Comparison of ENCODE assay signal across 17 cellular contexts in the genomic region with DNA sequence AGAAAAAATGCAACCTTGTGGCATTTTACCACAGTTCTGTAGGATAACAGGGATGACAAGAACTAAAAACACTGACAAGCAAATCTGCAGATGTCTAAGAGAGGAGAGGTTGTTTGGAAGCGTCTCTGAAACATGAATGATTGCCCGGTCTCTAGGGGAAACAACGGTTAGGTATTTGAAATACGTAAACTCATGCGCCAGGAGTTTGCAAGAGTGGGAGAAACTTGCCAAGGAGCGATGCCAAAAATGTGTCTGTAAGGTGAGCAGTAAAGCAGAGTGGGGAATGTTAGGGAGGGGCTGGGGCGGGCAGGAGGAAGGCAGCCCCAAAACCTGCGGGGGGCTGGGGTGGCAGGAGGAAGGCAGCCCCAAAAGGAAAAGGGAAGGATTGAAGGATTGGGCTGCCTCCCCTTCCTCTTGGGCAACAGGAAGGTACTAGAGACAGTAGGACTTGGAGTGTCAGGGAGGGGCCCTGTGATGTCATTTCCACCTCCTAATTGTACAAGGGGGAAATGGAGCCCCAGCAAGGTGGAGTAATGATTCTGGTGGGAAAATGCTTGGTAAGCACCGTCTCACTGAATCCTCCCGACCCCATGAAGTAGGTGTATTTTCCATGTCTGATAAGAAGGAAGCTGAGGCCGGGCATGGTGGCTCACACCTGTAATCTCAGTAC. TPM values are rescaled to one million over a fixed set of nuclear protein-coding genes. Genes with fewer than 3 reads are reported as not detected.
DNase-seq lines count a peak whose midpoint lies in the region; ATAC-seq and TF ChIP-seq lines count a peak whose summit lies in the region.
"Had no signal": no experiment of that assay in that cellular context is flagged by ENCODE, and none has a peak within 500 bp of the region (broad histone marks: within the 10 kb centered on the region; RNA-seq: fewer than 3 reads in every experiment).

No MANE protein-coding gene starts in this region.

- POLR2A ChIA-PET in MCF 10A (lab: Yijun Ruan, JAX), result interaction anchor here (0.5 kb wide), 1 partner anchor 364 kb away, joined by 3 read pairs; no protein-coding TSS in a partner anchor

- no peak overlapping the region for H2BK15ac ChIP-seq in neuronal stem cell (ENCODE audit: low read length)

- H3K27ac ChIP-seq in mammary epithelial cell (ENCODE audit: insufficient read depth, low read depth, low read length), result no peak overlapping the region
- peak overlapping the region in 9 of 10 donors; percentile 31 to 80 (median 66) for H3K27ac ChIP-seq in heart right ventricle
- H3K27ac ChIP-seq in neuronal stem cell (replicated peaks; ENCODE audit: low read length), result no peak overlapping the region
- H3K27ac ChIP-seq in vagina, result peak overlapping the region; percentile 6
- H3K27ac ChIP-seq: C4-2B, gastrocnemius medialis, neutrophil, tibial nerve had no signal

- H3K4me1 ChIP-seq in mammary epithelial cell (ENCODE audit: insufficient read depth, low read length), result peaks cover 12% of the 10 kb centered on the region
- peaks cover 2 to 41% (median 16%) of the 10 kb centered on the region in 9 donors for H3K4me1 ChIP-seq in heart right ventricle
- peaks cover 2 to 14% of the 10 kb centered on the region in 2 donors for H3K4me1 ChIP-seq in neuronal stem cell (ENCODE audit: control insufficient read depth in 2 of 2, insufficient read depth in 1 of 2, low read depth in 1 of 2, low read length in 2 of 2)
- H3K4me1 ChIP-seq in vagina, result peaks cover 27% of the 10 kb centered on the region

- intact Hi-C loops in mammary epithelial cell (cut with micrococcal nuclease), result loop anchor here (5.0 kb wide), 2 partner anchors 306 to 361 kb away; no protein-coding TSS in a partner anchor
- intact Hi-C loops in MCF 10A (cut with micrococcal nuclease), result no loop called here
- intact Hi-C loops in heart right ventricle (cut with DNase I), result loop anchor here (2.0 to 10.0 kb wide), 10 partner anchors 34 to 226 kb away; partner anchors contain the start of gene DMBT1 (in 4 of the 10)
- intact Hi-C loops in vagina (cut with DNase I), result no loop called here

- no peak overlapping the region for H3K4me3 ChIP-seq in mammary epithelial cell (replicated peaks in 1 of 3; ENCODE audit: insufficient read depth in 1 of 3, low read depth in 2 of 3, low read length in 3 of 3)
- no peak overlapping the region for H3K4me3 ChIP-seq in heart right ventricle
- no peak overlapping the region for H3K4me3 ChIP-seq in neuronal stem cell (ENCODE audit: low read length in 2 of 2)
- no peak overlapping the region for H3K4me3 ChIP-seq in vagina
- H3K4me3 ChIP-seq: gastrocnemius medialis, tibial nerve had no signal

- CTCF ChIA-PET in mammary epithelial cell (lab: Charles Lee; ENCODE audit: low non-redundant PET), result no interaction called here
- CTCF ChIA-PET in MCF 10A (lab: Yijun Ruan, JAX), result interaction anchor here (0.7 to 2.2 kb wide), 4 partner anchors 10 to 363 kb away, joined by 3 to 8 read pairs (median 4); no protein-coding TSS in a partner anchor

- peak overlapping the region; percentile 26 for H2AFZ ChIP-seq in mammary epithelial cell (ENCODE audit: low read depth, low read length)
- H2AFZ ChIP-seq in neuronal stem cell (ENCODE audit: low read length), result no peak overlapping the region

- no peak overlapping the region for H3K14ac ChIP-seq in neuronal stem cell (ENCODE audit: low read length)

- H3K9me3 ChIP-seq in mammary epithelial cell (replicated peaks; ENCODE audit: insufficient read depth, low read length), result no peaks in the 10 kb centered on the region
- no peaks in the 10 kb centered on the region for H3K9me3 ChIP-seq in heart right ventricle
- peaks cover 2% of the 10 kb centered on the region in 2 donors for H3K9me3 ChIP-seq in neuronal stem cell (replicated peaks in 1 of 2; ENCODE audit: control insufficient read depth in 2 of 2, insufficient read depth in 1 of 2, low read depth in 1 of 2, low read length in 2 of 2)
- no peaks in the 10 kb centered on the region for H3K9me3 ChIP-seq in vagina
- H3K9me3 ChIP-seq: gastrocnemius medialis, neutrophil had no signal

- 51% methylated on average over 7 of the region's 11 CpGs for WGBS in mammary epithelial cell (ENCODE audit: low coverage, missing lambda C conversion rate)
- 34 to 42% methylated on average over 11 of the region's 11 CpGs for WGBS in heart right ventricle, 2 donors
- WGBS in neuronal stem cell (ENCODE audit: extremely low coverage in 2 of 2, insufficient read length in 2 of 2, insufficient replicate concordance in 1 of 2), 2 donors, result no CpG with 5 or more reads among the region's 11 CpGs

- no peak overlapping the region for H2BK12ac ChIP-seq in neuronal stem cell (ENCODE audit: low read length)

- no peak overlapping the region for H3K4me3 Mint-ChIP-seq in MCF 10A (ENCODE audit: unreplicated experiment)
- H3K4me3 Mint-ChIP-seq: activated CD8-positive, alpha-beta T cell treated with anti-CD3 and anti-CD28 coated beads for 36 hours had no signal

- H3K18ac ChIP-seq in neuronal stem cell (ENCODE audit: low read length), result no peak overlapping the region

- TF ChIP-seq CTCF in mammary epithelial cell (conservative IDR thresholded peaks at IDR 0.05 in 1 of 2, IDR thresholded peaks at IDR 0.05 in 1 of 2; ENCODE audit: extremely low read depth in 1 of 2, insufficient read depth in 1 of 2, low read depth in 1 of 2, low read length in 2 of 2), result no peak
- TF ChIP-seq CTCF in MCF 10A (IDR thresholded peaks at IDR 0.05; ENCODE audit: unreplicated experiment), result no peak
- TF ChIP-seq CTCF in heart right ventricle (IDR thresholded peaks at IDR 0.05), result no peak
- no peak for TF ChIP-seq CTCF in vagina (IDR thresholded peaks at IDR 0.05)

- H3K27me3 Mint-ChIP-seq in MCF 10A (ENCODE audit: insufficient read depth, unreplicated experiment), result no peaks in the 10 kb centered on the region

- peaks cover 12% of the 10 kb centered on the region for H3K4me1 Mint-ChIP-seq in MCF 10A (ENCODE audit: insufficient read depth, unreplicated experiment)

- peak overlapping the region; percentile 5 for H2BK120ac ChIP-seq in neuronal stem cell (ENCODE audit: low read depth, low read length)

- H2BK5ac ChIP-seq in neuronal stem cell (ENCODE audit: low read length), result no peak overlapping the region

- no peaks in the 10 kb centered on the region for H3K36me3 Mint-ChIP-seq in MCF 10A (ENCODE audit: insufficient read depth, unreplicated experiment)

- peak; percentile 52 to 79 (median 68) for ATAC-seq in heart right ventricle
- ATAC-seq: activated CD8-positive, alpha-beta T cell treated with anti-CD3 and anti-CD28 coated beads for 36 hours had no signal

- no peak overlapping the region for H2AK5ac ChIP-seq in neuronal stem cell (ENCODE audit: low read depth, low read length)

- peaks cover 2% of the 10 kb centered on the region for H3K9me3 Mint-ChIP-seq in MCF 10A (ENCODE audit: unreplicated experiment)
- H3K9me3 Mint-ChIP-seq: activated CD8-positive, alpha-beta T cell treated with anti-CD3 and anti-CD28 coated beads for 36 hours had no signal

- no peak for DNase-seq in mammary epithelial cell
- DNase-seq in MCF 10A (ENCODE audit: unreplicated experiment), result no peak
- peak in 1 of 2 donors; percentile 56 for DNase-seq in heart right ventricle
- DNase-seq in neuronal stem cell (ENCODE audit: low spot score), result no peak
- peak; percentile 83 to 92 for DNase-seq in vagina (ENCODE audit: extremely low spot score in 2 of 2)
- no peak for DNase-seq in activated CD4-positive, alpha-beta T cell treated with anti-CD3 and anti-CD28 coated beads for 48 hours
- no peak for DNase-seq in CD1c-positive myeloid dendritic cell (ENCODE audit: extremely low spot score)
- DNase-seq in KBM-7, result no peak
- DNase-seq: activated CD8-positive, alpha-beta T cell treated with anti-CD3 and anti-CD28 coated beads for 36 hours; DMS153; gastrocnemius medialis; MV-4-11; NCI-H82; stimulated activated CD4-positive, alpha-beta T cell treated with anti-CD3 and anti-CD28 coated beads, Interleukin-4, amount 100 ng/mL, for 4 hours had no signal

- no peak overlapping the region for H3K27ac Mint-ChIP-seq in MCF 10A (ENCODE audit: low read depth, unreplicated experiment)
- H3K27ac Mint-ChIP-seq: activated CD8-positive, alpha-beta T cell treated with anti-CD3 and anti-CD28 coated beads for 36 hours had no signal

- TF ChIP-seq POLR2A in vagina (IDR thresholded peaks at IDR 0.05), result no peak

- no peak overlapping the region for H3K9ac ChIP-seq in mammary epithelial cell (ENCODE audit: insufficient read depth, low read length)
- H3K9ac ChIP-seq in neuronal stem cell (ENCODE audit: low read depth, low read length, poor library complexity), result no peak overlapping the region

- H4K20me1 ChIP-seq in mammary epithelial cell (ENCODE audit: insufficient read depth, low read length), result no peaks in the 10 kb centered on the region

- no peak overlapping the region for H4K8ac ChIP-seq in neuronal stem cell (ENCODE audit: low read depth, low read length)

- no peak overlapping the region for H3K23ac ChIP-seq in neuronal stem cell (ENCODE audit: low read depth, low read length, poor library complexity)

- no peaks in the 10 kb centered on the region for H3K79me2 ChIP-seq in mammary epithelial cell (ENCODE audit: insufficient read depth, low read length)

- no peaks in the 10 kb centered on the region for H3K79me1 ChIP-seq in neuronal stem cell (ENCODE audit: low read depth, low read length)

- no peaks in the 10 kb centered on the region for H3K36me3 ChIP-seq in mammary epithelial cell (ENCODE audit: insufficient read depth, low read length)
- no peaks in the 10 kb centered on the region for H3K36me3 ChIP-seq in heart right ventricle
- no peaks in the 10 kb centered on the region for H3K36me3 ChIP-seq in neuronal stem cell (replicated peaks in 1 of 2; ENCODE audit: control insufficient read depth in 2 of 2, insufficient read depth in 2 of 2, low read length in 2 of 2)
- no peaks in the 10 kb centered on the region for H3K36me3 ChIP-seq in vagina
- H3K36me3 ChIP-seq: gastrocnemius medialis, neutrophil, tibial nerve had no signal

- no peak overlapping the region for H4K91ac ChIP-seq in neuronal stem cell (ENCODE audit: low read depth, low read length, poor library complexity)

- H3K4me2 ChIP-seq in mammary epithelial cell (ENCODE audit: insufficient read depth, low read depth, low read length), result no peak overlapping the region
- no peak overlapping the region for H3K4me2 ChIP-seq in neuronal stem cell (ENCODE audit: insufficient read depth, low read length, poor library complexity, severe bottlenecking)

- no peaks in the 10 kb centered on the region for H3K27me3 ChIP-seq in mammary epithelial cell (ENCODE audit: insufficient read depth, low read length)
- H3K27me3 ChIP-seq in heart right ventricle, result no peaks in the 10 kb centered on the region
- H3K27me3 ChIP-seq in neuronal stem cell (ENCODE audit: control insufficient read depth in 3 of 3, insufficient read depth in 3 of 3, low read depth in 1 of 3, low read length in 3 of 3), result no peaks in the 10 kb centered on the region
- no peaks in the 10 kb centered on the region for H3K27me3 ChIP-seq in vagina
- H3K27me3 ChIP-seq: gastrocnemius medialis, tibial nerve had no signal

- H3K4ac ChIP-seq in neuronal stem cell (ENCODE audit: low read length), result no peak overlapping the region

- dilution Hi-C loops in mammary epithelial cell (cut with HindIII; ENCODE audit: low sequenced_read_pairs), result no loop called here

- BruUV-seq in mammary epithelial cell (replicated peaks; lab: Mats Ljungman, UMichigan), result no TSS peak
- no TSS peak for BruUV-seq in MCF 10A (replicated peaks; lab: Mats Ljungman, UMichigan)

- in situ Hi-C loops in mammary epithelial cell (cut with MboI; ENCODE audit: low sequenced_read_pairs in 2 of 2), result loop anchor here in 1 of 2 donors (10.0 kb wide), 1 partner anchor 94 kb away; no protein-coding TSS in a partner anchor
- in situ Hi-C loops in KBM-7 (cut with MboI; ENCODE audit: low pct_unique_long_range_greater_than_20kb, low sequenced_read_pairs), result no loop called here

RNA-seq across cellular contexts. Expression of gene PLEKHA1, which starts 33.2 kb away (rescaled TPM):
- total RNA-seq in mammary epithelial cell, result 10 to 100 TPM; 52.4 to 56.5 TPM
- polyA plus RNA-seq in mammary epithelial cell, result 42.5 TPM
- polyA minus RNA-seq in mammary epithelial cell, result 20.1 TPM
- total RNA-seq in MCF 10A (2022), result 55.8 and 56.7 TPM in 2 replicates
- 10 to 100 TPM; 42.2 to 72.9 (median 50.2) TPM for total RNA-seq in heart right ventricle
- polyA plus RNA-seq in heart right ventricle, result 10 to 100 TPM; 16.7 to 28.5 TPM
- polyA plus RNA-seq in neuronal stem cell (2013, experiment 1 of 2), result 35.0 TPM
- 35.1 TPM for polyA plus RNA-seq in neuronal stem cell (2013, experiment 2 of 2)
- total RNA-seq in vagina, result 28.7 TPM

Comparison
In these comparisons a context has a peak if more than half of its experiments do, and no peak if none do; other contexts are left out.
1. intact Hi-C loops: an anchor here in mammary epithelial cell (5.0 kb wide) and heart right ventricle (2.0 to 10.0 kb wide); none called in MCF 10A and vagina.
2. DNase-seq: peak in vagina (2 of 2); none in mammary epithelial cell (single experiment), MCF 10A (single experiment), neuronal stem cell (single experiment), activated CD4-positive, alpha-beta T cell treated with anti-CD3 and anti-CD28 coated beads for 48 hours (single experiment), CD1c-positive myeloid dendritic cell (single experiment) and KBM-7 (single experiment).
3. H3K27ac ChIP-seq: peak in heart right ventricle (9 of 10) and vagina (single experiment); none in mammary epithelial cell (single experiment) and neuronal stem cell (single experiment).